Comparison of ENCODE assay signal across 8 cellular contexts in genomic region chr5:60700347-60700815, GRCh38. TPM values are rescaled to one million over a fixed set of nuclear protein-coding genes. Genes with fewer than 3 reads are reported as not detected.
A peak's percentile ranks its signal among the peaks of the same experiment; 100 is the strongest.
DNase-seq lines count a peak whose midpoint lies in the region; ATAC-seq and TF ChIP-seq lines count a peak whose summit lies in the region.

No MANE protein-coding gene starts in this region.

- H3K9me3 ChIP-seq in HEK293 (ENCODE audit: control insufficient read depth, insufficient read depth, low read depth, low read length): no peaks in the 10 kb centered on the region; the same call in 1 of the 2 replicates
- H3K9me3 ChIP-seq in MG63: no peaks in the 10 kb centered on the region

- H3K4me3 ChIP-seq in HEK293 (ENCODE audit: low read depth, low read length): peak overlapping the region; percentile 86
- peak overlapping the region; percentile 73 for H3K4me3 ChIP-seq in MG63

- no peaks in the 10 kb centered on the region for H3K36me3 Mint-ChIP-seq in activated T-cell treated with anti-CD3 and anti-CD28 coated beads, Interleukin-2, amount 50 U/mL, for 4 hours (ENCODE audit: insufficient read depth)
- no peaks in the 10 kb centered on the region for H3K36me3 Mint-ChIP-seq in MCF 10A (ENCODE audit: insufficient read depth, unreplicated experiment)

- no peaks in the 10 kb centered on the region for H3K27me3 ChIP-seq in MG63

- H3K36me3 ChIP-seq in HEK293 (ENCODE audit: control insufficient read depth in 2 of 2, insufficient read depth in 1 of 2, low read length in 2 of 2) (peaks cover 0 to under 1% of the 10 kb centered on the region in 2 experiments; a peak in 1 of 3 replicates), MG63 (no peaks in the 10 kb centered on the region)

- intact Hi-C loops in MCF 10A (cut with micrococcal nuclease): no loop called here

- H3K9me3 Mint-ChIP-seq in activated T-cell treated with anti-CD3 and anti-CD28 coated beads, Interleukin-2, amount 50 U/mL, for 4 hours: no peaks in the 10 kb centered on the region
- no peaks in the 10 kb centered on the region for H3K9me3 Mint-ChIP-seq in MCF 10A (ENCODE audit: unreplicated experiment)

- BruUV-seq in MCF 10A (replicated peaks; lab: Mats Ljungman, UMichigan): TSS peak; percentile 84

- POLR2A ChIA-PET in HEK293 (lab: Yijun Ruan, JAX): interaction anchor here (0.5 to 2.0 kb wide), 11 partner anchors 10 to 1578 kb away, joined by 3 to 13 read pairs (median 5); partner anchors contain the start of genes ELOVL7, ERCC8 and NDUFAF2
- POLR2A ChIA-PET in MCF 10A (lab: Yijun Ruan, JAX): interaction anchor here (0.6 to 4.7 kb wide), 21 partner anchors 9 to 956 kb away, joined by 3 to 69 read pairs (median 4); partner anchors contain the start of genes ELOVL7, ERCC8 and NDUFAF2

- CTCF ChIA-PET in HEK293 (lab: Yijun Ruan, JAX): interaction anchor here (0.8 to 4.6 kb wide), 3 partner anchors 12 to 144 kb away, joined by 3 to 32 read pairs (median 4); no protein-coding TSS in a partner anchor
- CTCF ChIA-PET in MCF 10A (lab: Yijun Ruan, JAX): interaction anchor here (0.6 to 2.5 kb wide), 16 partner anchors 9 to 1802 kb away, joined by 3 to 26 read pairs (median 4); no protein-coding TSS in a partner anchor

- H3K4me1 ChIP-seq in HEK293 (ENCODE audit: control insufficient read depth, insufficient read depth, low read length): peaks cover 6% of the 10 kb centered on the region

- H3K27ac ChIP-seq in HEK293 (ENCODE audit: extremely low read depth, low read depth, low read length) (peak overlapping the region; percentile 88), temporal lobe (ENCODE audit: low read depth, low read length) (peak overlapping the region; percentile 25)

- no peak for DNase-seq in activated T-cell treated with anti-CD3 and anti-CD28 coated beads, Interleukin-2, amount 50 U/mL, for 4 hours
- DNase-seq in activated T-cell treated with anti-CD3 and anti-CD28 coated beads, Interleukin-2, amount 50 U/mL, for 48 hours: no peak
- DNase-seq in MG63 (no peak), MCF 10A (ENCODE audit: unreplicated experiment) (peak; percentile 41), left lobe of liver (ENCODE audit: low spot score) (no peak)
- DNase-seq in stimulated activated CD4-positive, alpha-beta T cell treated with anti-CD3 and anti-CD28 coated beads, Interleukin-2, amount 100 ng/mL, for 24 hours: no peak

- peak; percentile 9 to 12 for ATAC-seq in activated T-cell treated with anti-CD3 and anti-CD28 coated beads, Interleukin-2, amount 50 U/mL, for 4 hours
- peak; percentile 69 for ATAC-seq in left lobe of liver

- peaks cover 20% of the 10 kb centered on the region for H3K4me1 Mint-ChIP-seq in activated T-cell treated with anti-CD3 and anti-CD28 coated beads, Interleukin-2, amount 50 U/mL, for 4 hours (ENCODE audit: low read depth)
- peaks cover 7% of the 10 kb centered on the region for H3K4me1 Mint-ChIP-seq in MCF 10A (ENCODE audit: insufficient read depth, unreplicated experiment)

- no peak for TF ChIP-seq CTCF in HEK293 (tag by site-specific recombination; IDR thresholded peaks at IDR 0.05)
- TF ChIP-seq CTCF in MCF 10A (IDR thresholded peaks at IDR 0.05; ENCODE audit: unreplicated experiment): no peak

- no peaks in the 10 kb centered on the region for H3K27me3 Mint-ChIP-seq in activated T-cell treated with anti-CD3 and anti-CD28 coated beads, Interleukin-2, amount 50 U/mL, for 4 hours (ENCODE audit: low read depth)
- H3K27me3 Mint-ChIP-seq in MCF 10A (ENCODE audit: insufficient read depth, unreplicated experiment): no peaks in the 10 kb centered on the region

- H3K4me3 Mint-ChIP-seq in activated T-cell treated with anti-CD3 and anti-CD28 coated beads, Interleukin-2, amount 50 U/mL, for 4 hours: peak overlapping the region; percentile 90
- peak overlapping the region; percentile 90 for H3K4me3 Mint-ChIP-seq in MCF 10A (ENCODE audit: unreplicated experiment)

- H3K27ac Mint-ChIP-seq in MCF 10A (ENCODE audit: low read depth, unreplicated experiment): peak overlapping the region; percentile 92

TF ChIP-seq in HEK293, 187 proteins besides CTCF, POLR2A, EP300 and RAD21 (continues in another document):
- TF ChIP-seq ZNF571 (tag by site-specific recombination; IDR thresholded peaks at IDR 0.05) (no peak), ZNF830 (tag by site-specific recombination; IDR thresholded peaks at IDR 0.05; ENCODE audit: low read depth) (no peak), ZNF837 (tag by site-specific recombination; IDR thresholded peaks at IDR 0.05) (0 out of 2 replicates have a peak, but pooled peaks have one; percentile 6), ZEB2 (tag by site-specific recombination; IDR thresholded peaks at IDR 0.05) (0 out of 2 replicates have a peak, but pooled peaks have one; percentile 15), ZNF701 (tag by site-specific recombination; IDR thresholded peaks at IDR 0.05) (no peak), ZBTB21 (tag by site-specific recombination; IDR thresholded peaks at IDR 0.05) (0 out of 2 replicates have a peak, but pooled peaks have one; percentile 1)
- TF ChIP-seq, protein P1, sequence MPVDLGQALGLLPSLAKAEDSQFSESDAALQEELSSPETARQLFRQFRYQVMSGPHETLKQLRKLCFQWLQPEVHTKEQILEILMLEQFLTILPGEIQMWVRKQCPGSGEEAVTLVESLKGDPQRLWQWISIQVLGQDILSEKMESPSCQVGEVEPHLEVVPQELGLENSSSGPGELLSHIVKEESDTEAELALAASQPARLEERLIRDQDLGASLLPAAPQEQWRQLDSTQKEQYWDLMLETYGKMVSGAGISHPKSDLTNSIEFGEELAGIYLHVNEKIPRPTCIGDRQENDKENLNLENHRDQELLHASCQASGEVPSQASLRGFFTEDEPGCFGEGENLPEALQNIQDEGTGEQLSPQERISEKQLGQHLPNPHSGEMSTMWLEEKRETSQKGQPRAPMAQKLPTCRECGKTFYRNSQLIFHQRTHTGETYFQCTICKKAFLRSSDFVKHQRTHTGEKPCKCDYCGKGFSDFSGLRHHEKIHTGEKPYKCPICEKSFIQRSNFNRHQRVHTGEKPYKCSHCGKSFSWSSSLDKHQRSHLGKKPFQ (tag by site-specific recombination; IDR thresholded peaks at IDR 0.05): 0 out of 2 replicates have a peak, but pooled peaks have one; percentile 93
- TF ChIP-seq, protein P2, sequence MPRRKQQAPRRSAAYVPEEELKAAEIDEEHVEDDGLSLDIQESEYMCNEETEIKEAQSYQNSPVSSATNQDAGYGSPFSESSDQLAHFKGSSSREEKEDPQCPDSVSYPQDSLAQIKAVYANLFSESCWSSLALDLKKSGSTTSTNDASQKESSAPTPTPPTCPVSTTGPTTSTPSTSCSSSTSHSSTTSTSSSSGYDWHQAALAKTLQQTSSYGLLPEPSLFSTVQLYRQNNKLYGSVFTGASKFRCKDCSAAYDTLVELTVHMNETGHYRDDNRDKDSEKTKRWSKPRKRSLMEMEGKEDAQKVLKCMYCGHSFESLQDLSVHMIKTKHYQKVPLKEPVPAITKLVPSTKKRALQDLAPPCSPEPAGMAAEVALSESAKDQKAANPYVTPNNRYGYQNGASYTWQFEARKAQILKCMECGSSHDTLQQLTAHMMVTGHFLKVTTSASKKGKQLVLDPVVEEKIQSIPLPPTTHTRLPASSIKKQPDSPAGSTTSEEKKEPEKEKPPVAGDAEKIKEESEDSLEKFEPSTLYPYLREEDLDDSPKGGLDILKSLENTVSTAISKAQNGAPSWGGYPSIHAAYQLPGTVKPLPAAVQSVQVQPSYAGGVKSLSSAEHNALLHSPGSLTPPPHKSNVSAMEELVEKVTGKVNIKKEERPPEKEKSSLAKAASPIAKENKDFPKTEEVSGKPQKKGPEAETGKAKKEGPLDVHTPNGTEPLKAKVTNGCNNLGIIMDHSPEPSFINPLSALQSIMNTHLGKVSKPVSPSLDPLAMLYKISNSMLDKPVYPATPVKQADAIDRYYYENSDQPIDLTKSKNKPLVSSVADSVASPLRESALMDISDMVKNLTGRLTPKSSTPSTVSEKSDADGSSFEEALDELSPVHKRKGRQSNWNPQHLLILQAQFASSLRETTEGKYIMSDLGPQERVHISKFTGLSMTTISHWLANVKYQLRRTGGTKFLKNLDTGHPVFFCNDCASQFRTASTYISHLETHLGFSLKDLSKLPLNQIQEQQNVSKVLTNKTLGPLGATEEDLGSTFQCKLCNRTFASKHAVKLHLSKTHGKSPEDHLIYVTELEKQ (tag by site-specific recombination; IDR thresholded peaks at IDR 0.05; ENCODE audit: borderline replicate concordance): no peak
- TF ChIP-seq, protein P3, sequence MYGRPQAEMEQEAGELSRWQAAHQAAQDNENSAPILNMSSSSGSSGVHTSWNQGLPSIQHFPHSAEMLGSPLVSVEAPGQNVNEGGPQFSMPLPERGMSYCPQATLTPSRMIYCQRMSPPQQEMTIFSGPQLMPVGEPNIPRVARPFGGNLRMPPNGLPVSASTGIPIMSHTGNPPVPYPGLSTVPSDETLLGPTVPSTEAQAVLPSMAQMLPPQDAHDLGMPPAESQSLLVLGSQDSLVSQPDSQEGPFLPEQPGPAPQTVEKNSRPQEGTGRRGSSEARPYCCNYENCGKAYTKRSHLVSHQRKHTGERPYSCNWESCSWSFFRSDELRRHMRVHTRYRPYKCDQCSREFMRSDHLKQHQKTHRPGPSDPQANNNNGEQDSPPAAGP (tag by site-specific recombination; IDR thresholded peaks at IDR 0.05): no peak

RNA-seq across cellular contexts. Expression of gene DEPDC1B, which starts 0.4 kb away (rescaled TPM):
- total RNA-seq in activated T-cell treated with anti-CD3 and anti-CD28 coated beads, Interleukin-2, amount 50 U/mL, for 4 hours: 1 to 10 TPM; 2.4 to 4.3 (median 3.8) TPM
- 19.9 and 26.3 TPM in 2 replicates for total RNA-seq in MG63 (2014; rRNA removed; shearing (Covaris generic); ENCODE audit: low replicate concordance)
- total RNA-seq in MCF 10A (2022) (6.0 and 11.3 TPM in 2 replicates), left lobe of liver (0.23 TPM), temporal lobe (9.3 TPM)
